14 cellular contexts compared by ENCODE assay signal in the genomic region with DNA sequence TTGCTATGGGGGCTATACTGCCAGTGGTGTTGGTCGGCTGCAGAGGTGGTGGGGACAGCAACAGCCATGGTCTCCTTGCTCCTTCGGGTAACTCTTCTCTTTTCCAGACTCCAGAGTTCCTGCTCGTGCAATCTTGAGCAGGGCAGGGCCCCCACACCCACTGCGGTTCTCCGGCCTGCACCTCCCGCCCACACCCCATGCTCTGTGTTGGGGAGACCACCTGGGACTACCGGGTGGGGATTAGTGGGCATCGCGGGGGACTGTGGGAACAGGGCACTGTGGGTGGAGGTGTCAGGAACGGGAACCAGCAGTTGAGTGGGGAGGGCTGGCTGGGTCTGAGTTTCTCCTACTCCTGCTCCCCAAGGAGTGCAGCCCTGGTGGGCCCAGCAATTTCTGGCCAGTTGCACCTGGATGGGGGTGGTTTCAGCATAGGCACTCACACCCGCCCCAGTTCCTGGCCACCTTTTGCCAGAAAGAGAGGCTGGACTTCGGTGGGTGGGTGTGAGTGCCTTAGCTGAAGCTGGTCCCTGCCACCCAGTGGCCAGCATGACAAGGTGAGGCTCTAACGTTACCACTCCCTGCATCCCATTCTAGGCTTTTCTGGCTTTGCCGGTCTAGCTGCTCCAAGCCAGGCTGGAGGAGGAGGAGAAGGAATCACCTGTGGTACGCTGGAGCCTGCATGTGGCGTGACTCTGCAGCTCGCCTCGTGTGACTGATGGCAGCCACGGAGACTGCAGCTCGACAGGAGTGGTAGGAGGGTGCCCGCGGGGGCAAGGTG. TPM values are rescaled to one million over a fixed set of nuclear protein-coding genes. Genes with fewer than 3 reads are reported as not detected.
"Had no signal": no experiment of that assay in that cellular context is flagged by ENCODE, and none has a peak within 500 bp of the region (broad histone marks: within the 10 kb centered on the region; RNA-seq: fewer than 3 reads in every experiment).

No MANE protein-coding gene starts in this region.

RNA-seq across cellular contexts. Expression of a gene that starts 1.3 kb away (rescaled TPM):
- total RNA-seq: kidney epithelial cell, left ventricle myocardium inferior, lower leg skin, mononuclear cell, osteoblast, psoas muscle, sigmoid colon, subcutaneous adipose tissue, suprapubic skin, thoracic aorta had no signal
- polyA plus RNA-seq: heart right ventricle, lung, psoas muscle, sigmoid colon, small intestine, spleen had no signal
